Comparison of ENCODE assay signal across 34 cellular contexts in the genomic region with DNA sequence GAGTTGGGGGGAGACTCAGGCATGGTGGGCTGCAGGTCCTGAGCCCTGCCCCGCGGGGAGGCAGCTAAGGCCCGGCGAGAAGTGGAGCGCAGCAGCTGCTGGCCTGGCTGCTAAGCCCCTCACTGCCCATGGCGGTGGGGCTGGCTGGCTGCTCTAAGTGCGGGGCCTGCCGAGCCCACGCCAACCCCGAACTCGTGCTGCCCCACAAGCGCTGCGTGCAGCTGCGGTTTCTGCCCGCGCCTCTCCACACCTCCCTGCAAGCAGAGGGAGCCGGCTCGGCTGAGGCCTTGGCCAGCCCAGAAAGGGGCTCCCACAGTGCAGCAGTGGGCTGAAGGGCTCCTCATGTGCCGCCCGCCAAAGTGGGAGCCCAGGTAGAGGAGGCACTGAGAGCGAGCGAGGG.
"Had no signal": no experiment of that assay in that cellular context is flagged by ENCODE, and none has a peak within 500 bp of the region (broad histone marks: within the 10 kb centered on the region; RNA-seq: fewer than 3 reads in every experiment).

No MANE protein-coding gene starts in this region.

- H3K27me3 ChIP-seq: MG63 had no signal

- H3K36me3 ChIP-seq: MG63 had no signal

- H3K4me3 ChIP-seq: MG63 had no signal

- H3K27ac ChIP-seq: KMS-11 had no signal

- H3K4me2 ChIP-seq: KMS-11 had no signal

- DNase-seq: Karpas-422, Kasumi-1, KG1, MG63, MM.1S, MV-4-11, NCI-H1048, NCI-H1092, NCI-H1092 treated with DMSO at 0.1 percent for 48 hours, NCI-H1105, NCI-H1105 treated with DMSO at 0.1 percent for 48 hours, NCI-H1417, NCI-H1417 treated with DMSO at 0.1 percent for 48 hours, NCI-H1436, NCI-H1436 treated with DMSO at 0.1 percent for 48 hours, NCI-H146, NCI-H1694, NCI-H1694 treated with DMSO at 0.1 percent for 48 hours, NCI-H187, NCI-H187 treated with DMSO at 0.1 percent for 48 hours, NCI-H1930, NCI-H2029, NCI-H2029 treated with DMSO at 0.1 percent for 48 hours, NCI-H2081, NCI-H2081 treated with DMSO at 0.1 percent for 48 hours, NCI-H2107, NCI-H2171, NCI-H2171 treated with DMSO at 0.1 percent for 48 hours, NCI-H2227 treated with DMSO at 0.1 percent for 48 hours, NCI-H226, NCI-H345, NCI-H446, NCI-H446 treated with DMSO at 0.1 percent for 48 hours had no signal

- H3K9me3 ChIP-seq: MG63 had no signal

- H3K9ac ChIP-seq: KMS-11 had no signal
